33 cellular contexts compared by ENCODE assay signal in genomic region chr11:60493454-60493853, GRCh38. TPM values are rescaled to one million over a fixed set of nuclear protein-coding genes. Genes with fewer than 3 reads are reported as not detected.
"Had no signal": no experiment of that assay in that cellular context is flagged by ENCODE, and none has a peak within 500 bp of the region (broad histone marks: within the 10 kb centered on the region; RNA-seq: fewer than 3 reads in every experiment).

No MANE protein-coding gene starts in this region.

- ATAC-seq: natural killer cell; psoas muscle; right cardiac atrium; sciatic nerve; stimulated activated effector memory CD8-positive, alpha-beta T cell treated with anti-CD3 and anti-CD28 coated beads, Interleukin-12 subunit alpha, Interleukin-12 subunit beta, amount 100 ng/mL, for 72 hours; stimulated activated naive B cell treated with anti-CD40 and anti-IgM and Interleukin-4, amounts not matched to agents 10 μg/mL and 1 μg/mL and 100 μg/mL, for 72 hours had no signal

- H3K4me1 ChIP-seq: parathyroid adenoma, psoas muscle, stomach, thyroid gland, tibial nerve, upper lobe of left lung, vagina had no signal

- FAIRE-seq: urothelium cell line had no signal

- H3K79me2 ChIP-seq: parathyroid adenoma had no signal

- H3K9me3 ChIP-seq: ovary, psoas muscle, spleen, stomach, thoracic aorta, thyroid gland, tibial nerve, upper lobe of left lung, vagina had no signal

- H3K27ac ChIP-seq: neural progenitor cell, ovary, parathyroid adenoma, psoas muscle, skin epidermis, spleen, stomach, thoracic aorta, thyroid gland, tibial nerve, upper lobe of left lung, vagina had no signal

- DNase-seq: natural killer cell; occipital lobe; ovary; posterior cingulate gyrus; psoas muscle; right cardiac atrium; spleen; stimulated activated CD4-positive, alpha-beta T cell treated with anti-CD3 and anti-CD28 coated beads, Interleukin-12 subunit alpha, Interleukin-12 subunit beta, amount 100 ng/mL, for 4 hours; stimulated activated CD4-positive, alpha-beta T cell treated with anti-CD3 and anti-CD28 coated beads, Interleukin-1b, Interleukin-23, amount 100 ng/mL, for 48 hours; stimulated activated CD4-positive, alpha-beta T cell treated with anti-CD3 and anti-CD28 coated beads, Interleukin-4, amount 100 ng/mL, for 1 hour; stimulated activated naive B cell treated with anti-CD40 and anti-IgM and Interleukin-4, amounts not matched to agents 10 μg/mL and 1 μg/mL and 100 μg/mL, for 72 hours; stimulated activated naive CD4-positive, alpha-beta T cell treated with Interleukin-2 at 50 U/mL for 16 hours; stomach; thyroid gland; trophoblast cell; upper lobe of left lung had no signal

- H3K4me2 ChIP-seq: neural progenitor cell, smooth muscle cell had no signal

- H3K9ac ChIP-seq: neural progenitor cell, parathyroid adenoma had no signal

- H3K27me3 ChIP-seq: neural progenitor cell, ovary, stomach, thyroid gland, tibial nerve, upper lobe of left lung, vagina had no signal

- H3K4me3 ChIP-seq: neural progenitor cell, ovary, psoas muscle, skin epidermis, smooth muscle cell, spleen, stomach, thoracic aorta, thyroid gland, tibial nerve, upper lobe of left lung, vagina had no signal

- H3K36me3 ChIP-seq: neural progenitor cell, ovary, spleen, stomach, thoracic aorta, thyroid gland, tibial nerve, upper lobe of left lung, vagina had no signal

- H2AFZ ChIP-seq: neural progenitor cell, parathyroid adenoma had no signal

RNA-seq across cellular contexts. Expression of gene MS4A12, which starts 0.9 kb away (rescaled TPM):
- total RNA-seq: natural killer cell, occipital lobe, osteoblast, ovary, progenitor cell of endocrine pancreas, psoas muscle, renal cortical epithelial cell, right cardiac atrium, sciatic nerve, smooth muscle cell, spleen, subcutaneous adipose tissue, temporal lobe, thoracic aorta, thyroid gland, tibial nerve, upper lobe of left lung, ureter, vagina had no signal
- polyA plus RNA-seq: neural cell, ovary, psoas muscle, right cardiac atrium, smooth muscle cell had no signal

RNA-seq across cellular contexts. Expression of gene MS4A13, which starts 21.7 kb away (rescaled TPM):
- total RNA-seq: natural killer cell, occipital lobe, osteoblast, ovary, progenitor cell of endocrine pancreas, psoas muscle, renal cortical epithelial cell, right cardiac atrium, sciatic nerve, smooth muscle cell, spleen, stomach, subcutaneous adipose tissue, temporal lobe, thoracic aorta, thyroid gland, tibial nerve, upper lobe of left lung, ureter, vagina had no signal
- polyA plus RNA-seq: neural cell, ovary, psoas muscle, right cardiac atrium, smooth muscle cell, spleen, stomach had no signal

RNA-seq across cellular contexts. Expression of gene MS4A1, which starts 37.8 kb away (rescaled TPM):
- total RNA-seq: occipital lobe, osteoblast, progenitor cell of endocrine pancreas, renal cortical epithelial cell, smooth muscle cell, temporal lobe, vagina had no signal
- polyA plus RNA-seq: neural cell, smooth muscle cell had no signal
